In genomic region chr11:120186799-120187591, GRCh38 we compare ENCODE assay signal across 10 cellular contexts. TPM values are rescaled to one million over a fixed set of nuclear protein-coding genes. Genes with fewer than 3 reads are reported as not detected.
DNase-seq lines count a peak whose midpoint lies in the region; ATAC-seq, FAIRE-seq and TF ChIP-seq lines count a peak whose summit lies in the region.
"Had no signal": no experiment of that assay in that cellular context is flagged by ENCODE, and none has a peak within 500 bp of the region (broad histone marks: within the 10 kb centered on the region; RNA-seq: fewer than 3 reads in every experiment).

No MANE protein-coding gene starts in this region.

- peak overlapping the region; percentile 50 for H3K4me3 ChIP-seq in left ventricle myocardium inferior
- H3K4me3 ChIP-seq in PC-9 = no peak overlapping the region
- H3K4me3 ChIP-seq: thoracic aorta had no signal

- peak overlapping the region; percentile 3 for H3K27ac Mint-ChIP-seq in stimulated activated memory B cell treated with anti-CD40 and anti-IgM and Interleukin-4, amounts not matched to agents 10 μg/mL and 1 μg/mL and 100 μg/mL, for 72 hours

- H3K27me3 ChIP-seq in left ventricle myocardium inferior (ENCODE audit: low read depth) = peaks cover 28% of the 10 kb centered on the region
- H3K27me3 ChIP-seq in PC-9 (ENCODE audit: insufficient read depth, low read depth) = peaks cover 4% of the 10 kb centered on the region; the same call in 1 of the 2 replicates

- peak; percentile 75 for ATAC-seq in stimulated activated memory B cell treated with anti-CD40 and anti-IgM and Interleukin-4, amounts not matched to agents 10 μg/mL and 1 μg/mL and 100 μg/mL, for 72 hours
- no peak for ATAC-seq in HG03095 (IDR thresholded peaks at IDR 0.05; ENCODE audit: unreplicated experiment)

- H3K27ac ChIP-seq in left ventricle myocardium inferior (replicated peaks) (peak overlapping the region; percentile 91), PC-9 (no peak overlapping the region)
- H3K27ac ChIP-seq: thoracic aorta had no signal

- peaks cover 74% of the 10 kb centered on the region for H3K27me3 Mint-ChIP-seq in stimulated activated memory B cell treated with anti-CD40 and anti-IgM and Interleukin-4, amounts not matched to agents 10 μg/mL and 1 μg/mL and 100 μg/mL, for 72 hours

- peak; percentile 27 for DNase-seq in activated CD4-positive, alpha-beta T cell treated with anti-CD3 and anti-CD28 coated beads for 48 hours
- no peak for DNase-seq in activated CD4-positive, alpha-beta T cell treated with anti-CD3 and anti-CD28 coated beads for 1 hour
- DNase-seq in RCC 7860 (ENCODE audit: low spot score) = peak; percentile 4
- DNase-seq in left ventricle myocardium inferior = no peak
- DNase-seq in T-helper 9 cell = no peak
- no peak for DNase-seq in PC-9

- intact Hi-C loops in left ventricle myocardium inferior (cut with micrococcal nuclease) = no loop called here
- intact Hi-C loops in PC-9 (cut with micrococcal nuclease; ENCODE audit: unreplicated experiment) = no loop called here

- H4K20me1 ChIP-seq in PC-9 (ENCODE audit: insufficient read depth) = no peaks in the 10 kb centered on the region

- H3K9me3 ChIP-seq in left ventricle myocardium inferior (replicated peaks) (no peaks in the 10 kb centered on the region), PC-9 (ENCODE audit: insufficient read depth, low read depth) (no peaks in the 10 kb centered on the region)
- H3K9me3 ChIP-seq: thoracic aorta had no signal

- TF ChIP-seq CTCF in left ventricle myocardium inferior (IDR thresholded peaks at IDR 0.05; ENCODE audit: borderline replicate concordance) = no peak
- TF ChIP-seq CTCF in PC-9 (conservative IDR thresholded peaks at IDR 0.05) = no peak

- H3K9me2 ChIP-seq in PC-9 (ENCODE audit: insufficient read depth) = no peaks in the 10 kb centered on the region

- H2AFZ ChIP-seq in PC-9 = no peak overlapping the region

- POLR2A ChIA-PET in PC-9 (lab: Charles Lee; ENCODE audit: unreplicated experiment) = no interaction called here

- H3K79me2 ChIP-seq in PC-9 (ENCODE audit: low read depth) = no peaks in the 10 kb centered on the region

- BruUV-seq in PC-9 (replicated peaks; lab: Mats Ljungman, UMichigan) = no TSS peak

- H3K36me3 Mint-ChIP-seq in stimulated activated memory B cell treated with anti-CD40 and anti-IgM and Interleukin-4, amounts not matched to agents 10 μg/mL and 1 μg/mL and 100 μg/mL, for 72 hours = no peaks in the 10 kb centered on the region

- no peak overlapping the region for H3K4me3 Mint-ChIP-seq in stimulated activated memory B cell treated with anti-CD40 and anti-IgM and Interleukin-4, amounts not matched to agents 10 μg/mL and 1 μg/mL and 100 μg/mL, for 72 hours

- no peak for FAIRE-seq in RCC 7860 (lab: Jason Lieb, UNC)

- no peaks in the 10 kb centered on the region for H3F3A ChIP-seq in PC-9 (ENCODE audit: insufficient read depth, low read depth)

- H3K9me3 Mint-ChIP-seq in stimulated activated memory B cell treated with anti-CD40 and anti-IgM and Interleukin-4, amounts not matched to agents 10 μg/mL and 1 μg/mL and 100 μg/mL, for 72 hours = no peaks in the 10 kb centered on the region

- no peak overlapping the region for H3K4me2 ChIP-seq in PC-9

- H3K4me1 ChIP-seq in left ventricle myocardium inferior (peaks cover 49% of the 10 kb centered on the region), PC-9 (replicated peaks; ENCODE audit: insufficient read depth) (no peaks in the 10 kb centered on the region)

- peaks cover 10% of the 10 kb centered on the region for H3K4me1 Mint-ChIP-seq in stimulated activated memory B cell treated with anti-CD40 and anti-IgM and Interleukin-4, amounts not matched to agents 10 μg/mL and 1 μg/mL and 100 μg/mL, for 72 hours

- CTCF ChIA-PET in PC-9 (lab: Charles Lee) = no interaction called here

- H3K36me3 ChIP-seq in left ventricle myocardium inferior = no peaks in the 10 kb centered on the region
- no peaks in the 10 kb centered on the region for H3K36me3 ChIP-seq in PC-9 (ENCODE audit: low read depth)
- H3K36me3 ChIP-seq: thoracic aorta had no signal

RNA-seq across cellular contexts. Expression of gene OAF, which starts 23.8 kb away (rescaled TPM):
- total RNA-seq in left ventricle myocardium inferior (23.7 TPM), PC-9 (2021) (45.6 and 66.1 TPM in 2 replicates)

RNA-seq across cellular contexts. Expression of gene TRIM29, which starts 49.1 kb away (rescaled TPM):
- total RNA-seq in left ventricle myocardium inferior (not detected), PC-9 (2021) (208 and 293 TPM in 2 replicates)
- total RNA-seq: activated CD8-positive, alpha-beta memory T cell treated with anti-CD3 and anti-CD28 coated beads for 36 hours had no signal

RNA-seq across cellular contexts. Expression of gene POU2F3, which starts 52.9 kb away (rescaled TPM):
- total RNA-seq in left ventricle myocardium inferior (not detected), PC-9 (2021) (2.3 and 2.9 TPM in 2 replicates)
- total RNA-seq: activated CD8-positive, alpha-beta memory T cell treated with anti-CD3 and anti-CD28 coated beads for 36 hours; thoracic aorta had no signal

Comparison
In these comparisons a context has a peak if more than half of its experiments do, and no peak if none do; other contexts are left out.
1. DNase-seq: peak in activated CD4-positive, alpha-beta T cell treated with anti-CD3 and anti-CD28 coated beads for 48 hours (single experiment) and RCC 7860 (single experiment); none in activated CD4-positive, alpha-beta T cell treated with anti-CD3 and anti-CD28 coated beads for 1 hour (single experiment), left ventricle myocardium inferior (single experiment), T-helper 9 cell (single experiment) and PC-9 (0 of 2).
2. RNA of gene TRIM29, which starts 49.1 kb away (total RNA-seq): 208 to 293 TPM in PC-9; not detected in left ventricle myocardium inferior (single experiment); every median in the first group is over 100 times any median in the second.